ENCODE assay signal across 35 cellular contexts in genomic region chr10:129433266-129433665, GRCh38.
"Had no signal": no experiment of that assay in that cellular context is flagged by ENCODE, and none has a peak within 500 bp of the region (broad histone marks: within the 10 kb centered on the region; RNA-seq: fewer than 3 reads in every experiment).

No MANE protein-coding gene starts in this region.

- H3K9me3 ChIP-seq: ascending aorta, breast epithelium, esophagus muscularis mucosa, gastrocnemius medialis had no signal

- H3K36me3 Mint-ChIP-seq: activated naive CD4-positive, alpha-beta T cell treated with anti-CD3 and anti-CD28 coated beads, Interleukin-2, amount 10 ng/mL, durations not matched to agents 7 days and 5 days; activated naive CD4-positive, alpha-beta T cell treated with anti-CD3 and anti-CD28 coated beads, Interleukin-2, amount 50 U/mL, for 72 hours; activated naive CD8-positive, alpha-beta T cell treated with anti-CD3 and anti-CD28 coated beads, Interleukin-2, amount 10 ng/mL, durations not matched to agents 7 days and 5 days; brain had no signal

- H3K4me1 ChIP-seq: ascending aorta, breast epithelium, foreskin keratinocyte, gastrocnemius medialis had no signal

- H3K36me3 ChIP-seq: ascending aorta, breast epithelium, cardiac muscle cell, esophagus muscularis mucosa, gastrocnemius medialis, heart left ventricle had no signal

- H3K4me3 ChIP-seq: ascending aorta, breast epithelium, cardiac muscle cell, coronary artery, dorsolateral prefrontal cortex, esophagus muscularis mucosa, gastrocnemius medialis, heart left ventricle had no signal

- H3K27me3 ChIP-seq: ascending aorta, breast epithelium, cardiac muscle cell, foreskin keratinocyte, gastrocnemius medialis, heart left ventricle had no signal

- H3K27me3 Mint-ChIP-seq: activated CD4-positive, alpha-beta T cell treated with anti-CD3 and anti-CD28 coated beads, Interleukin-2, amount 10 ng/mL, durations not matched to agents 7 days and 5 days had no signal

- DNase-seq: activated CD4-positive, alpha-beta memory T cell treated with anti-CD3 and anti-CD28 coated beads, Interleukin-2, amount 10 ng/mL, durations not matched to agents 7 days and 5 days; activated CD4-positive, alpha-beta T cell treated with anti-CD3 and anti-CD28 coated beads for 1 hour; activated CD4-positive, alpha-beta T cell treated with anti-CD3 and anti-CD28 coated beads for 4 hours; activated CD4-positive, alpha-beta T cell treated with anti-CD3 and anti-CD28 coated beads, Interleukin-2, amount 10 ng/mL, durations not matched to agents 7 days and 5 days; activated CD4-positive, alpha-beta T cell treated with anti-CD3 and anti-CD28 coated beads, Interleukin-2, amount 50 U/mL, for 4 hours; activated CD8-positive, alpha-beta memory T cell treated with anti-CD3 and anti-CD28 coated beads, Interleukin-2, amount 50 U/mL, for 48 hours; activated gamma-delta T cell; activated naive CD4-positive, alpha-beta T cell; activated naive CD4-positive, alpha-beta T cell treated with anti-CD3 and anti-CD28 coated beads, Interleukin-2, amount 10 ng/mL, durations not matched to agents 7 days and 5 days; activated naive CD8-positive, alpha-beta T cell treated with anti-CD3 and anti-CD28 coated beads, Interleukin-2, amount 10 ng/mL, durations not matched to agents 7 days and 5 days; activated T-cell treated with anti-CD3 and anti-CD28 coated beads for 4 hours; activated T-cell treated with anti-CD3 and anti-CD28 coated beads, Interleukin-2, amount 50 U/mL, for 24 hours; activated T-cell treated with anti-CD3 and anti-CD28 coated beads, Interleukin-2, amount 50 U/mL, for 72 hours; central memory CD4-positive, alpha-beta T cell; cerebellar nuclear complex; dorsolateral prefrontal cortex; effector CD4-positive, alpha-beta T cell; effector memory CD8-positive, alpha-beta T cell; erythroblast; foreskin keratinocyte; gastrocnemius medialis; glutamatergic neuron; heart left ventricle; T-helper 1 cell; T-helper 17 cell; T1000 had no signal

- H3K27ac Mint-ChIP-seq: activated CD4-positive, alpha-beta memory T cell treated with anti-CD3 and anti-CD28 coated beads, Interleukin-2, amount 10 ng/mL, durations not matched to agents 7 days and 5 days; activated CD4-positive, alpha-beta T cell treated with anti-CD3 and anti-CD28 coated beads, Interleukin-2, amount 10 ng/mL, durations not matched to agents 7 days and 5 days; activated naive CD4-positive, alpha-beta T cell treated with anti-CD3 and anti-CD28 coated beads, Interleukin-2, amount 10 ng/mL, durations not matched to agents 7 days and 5 days; activated naive CD4-positive, alpha-beta T cell treated with anti-CD3 and anti-CD28 coated beads, Interleukin-2, amount 50 U/mL, for 72 hours; activated naive CD8-positive, alpha-beta T cell treated with anti-CD3 and anti-CD28 coated beads, Interleukin-2, amount 10 ng/mL, durations not matched to agents 7 days and 5 days; activated T-cell treated with anti-CD3 and anti-CD28 coated beads, Interleukin-2, amount 50 U/mL, for 24 hours; activated T-cell treated with anti-CD3 and anti-CD28 coated beads, Interleukin-2, amount 50 U/mL, for 72 hours; brain; dendritic cell treated with granulocyte-macrophage colony-stimulating factor and Interleukin-4, amounts not matched to agents 40 ng/mL and 50 ng/mL, for 4 days; effector memory CD8-positive, alpha-beta T cell; T-helper 17 cell; T-helper 2 cell treated with Interferon-gamma antibody and Interleukin-4, amounts not matched to agents 5 μg/mL and 100 μg/mL, for 36 hours had no signal

- H3K9me3 Mint-ChIP-seq: activated CD4-positive, alpha-beta memory T cell treated with anti-CD3 and anti-CD28 coated beads, Interleukin-2, amount 10 ng/mL, durations not matched to agents 7 days and 5 days; activated CD4-positive, alpha-beta T cell treated with anti-CD3 and anti-CD28 coated beads, Interleukin-2, amount 10 ng/mL, durations not matched to agents 7 days and 5 days; activated naive CD4-positive, alpha-beta T cell treated with anti-CD3 and anti-CD28 coated beads, Interleukin-2, amount 10 ng/mL, durations not matched to agents 7 days and 5 days; activated naive CD4-positive, alpha-beta T cell treated with anti-CD3 and anti-CD28 coated beads, Interleukin-2, amount 50 U/mL, for 72 hours; activated naive CD8-positive, alpha-beta T cell treated with anti-CD3 and anti-CD28 coated beads, Interleukin-2, amount 10 ng/mL, durations not matched to agents 7 days and 5 days; activated T-cell treated with anti-CD3 and anti-CD28 coated beads, Interleukin-2, amount 50 U/mL, for 24 hours; activated T-cell treated with anti-CD3 and anti-CD28 coated beads, Interleukin-2, amount 50 U/mL, for 72 hours; dendritic cell treated with granulocyte-macrophage colony-stimulating factor and Interleukin-4, amounts not matched to agents 40 ng/mL and 50 ng/mL, for 4 days; effector memory CD8-positive, alpha-beta T cell; T-helper 2 cell treated with Interferon-gamma antibody and Interleukin-4, amounts not matched to agents 5 μg/mL and 100 μg/mL, for 36 hours had no signal

- ATAC-seq: activated naive CD4-positive, alpha-beta T cell treated with anti-CD3 and anti-CD28 coated beads, Interleukin-2, amount 50 U/mL, for 72 hours; activated T-cell treated with anti-CD3 and anti-CD28 coated beads, Interleukin-2, amount 50 U/mL, for 72 hours; effector memory CD8-positive, alpha-beta T cell; foreskin keratinocyte; gastrocnemius medialis; T-helper 17 cell had no signal

- H3K4me3 Mint-ChIP-seq: activated CD4-positive, alpha-beta memory T cell treated with anti-CD3 and anti-CD28 coated beads, Interleukin-2, amount 10 ng/mL, durations not matched to agents 7 days and 5 days; activated CD4-positive, alpha-beta T cell treated with anti-CD3 and anti-CD28 coated beads, Interleukin-2, amount 10 ng/mL, durations not matched to agents 7 days and 5 days; activated naive CD4-positive, alpha-beta T cell treated with anti-CD3 and anti-CD28 coated beads, Interleukin-2, amount 10 ng/mL, durations not matched to agents 7 days and 5 days; activated naive CD8-positive, alpha-beta T cell treated with anti-CD3 and anti-CD28 coated beads, Interleukin-2, amount 10 ng/mL, durations not matched to agents 7 days and 5 days; activated T-cell treated with anti-CD3 and anti-CD28 coated beads, Interleukin-2, amount 50 U/mL, for 24 hours; activated T-cell treated with anti-CD3 and anti-CD28 coated beads, Interleukin-2, amount 50 U/mL, for 72 hours; brain; dendritic cell treated with granulocyte-macrophage colony-stimulating factor and Interleukin-4, amounts not matched to agents 40 ng/mL and 50 ng/mL, for 4 days; effector memory CD8-positive, alpha-beta T cell; T-helper 17 cell; T-helper 2 cell treated with Interferon-gamma antibody and Interleukin-4, amounts not matched to agents 5 μg/mL and 100 μg/mL, for 36 hours had no signal

- H3K27ac ChIP-seq: ascending aorta, breast epithelium, cardiac muscle cell, coronary artery, dorsolateral prefrontal cortex, esophagus muscularis mucosa, foreskin keratinocyte, gastrocnemius medialis, heart left ventricle had no signal

- H3K4me1 Mint-ChIP-seq: activated CD4-positive, alpha-beta memory T cell treated with anti-CD3 and anti-CD28 coated beads, Interleukin-2, amount 10 ng/mL, durations not matched to agents 7 days and 5 days; activated CD4-positive, alpha-beta T cell treated with anti-CD3 and anti-CD28 coated beads, Interleukin-2, amount 10 ng/mL, durations not matched to agents 7 days and 5 days; activated naive CD4-positive, alpha-beta T cell treated with anti-CD3 and anti-CD28 coated beads, Interleukin-2, amount 10 ng/mL, durations not matched to agents 7 days and 5 days; activated naive CD8-positive, alpha-beta T cell treated with anti-CD3 and anti-CD28 coated beads, Interleukin-2, amount 10 ng/mL, durations not matched to agents 7 days and 5 days; T-helper 17 cell had no signal
